ENCODE assay signal across 9 cellular contexts in genomic region chr6:107670792-107671199, GRCh38.
DNase-seq lines count a peak whose midpoint lies in the region; TF ChIP-seq lines count a peak whose summit lies in the region.
"Had no signal": no experiment of that assay in that cellular context is flagged by ENCODE, and none has a peak within 500 bp of the region (broad histone marks: within the 10 kb centered on the region; RNA-seq: fewer than 3 reads in every experiment).

No MANE protein-coding gene starts in this region.

- DNase-seq in GM10266 (ENCODE audit: extremely low spot score), result peak; percentile 20
- peak; percentile 40 for DNase-seq in HCEC 1CT
- peak; percentile 69 for DNase-seq in SK-N-DZ (ENCODE audit: low spot score)
- peak; percentile 69 for DNase-seq in globus pallidus (ENCODE audit: low spot score)
- peak; percentile 78 for DNase-seq in sigmoid colon
- no peak for DNase-seq in ecto neural progenitor cell (ENCODE audit: low spot score)
- no peak for DNase-seq in stimulated activated CD4-positive, alpha-beta T cell treated with anti-CD3 and anti-CD28 coated beads, Interleukin-2, amount 100 ng/mL, for 48 hours
- DNase-seq in osteocyte (ENCODE audit: extremely low spot score, unreplicated experiment), result no peak

- H3K4me3 ChIP-seq in sigmoid colon, result no peak overlapping the region
- H3K4me3 ChIP-seq: SJSA1 had no signal

- H3K27ac Mint-ChIP-seq in osteocyte (ENCODE audit: unreplicated experiment), result no peak overlapping the region

- TF ChIP-seq POLR2A in sigmoid colon (IDR thresholded peaks at IDR 0.05), result no peak

- WGBS in sigmoid colon, 2 donors, result 25 to 48% methylated on average over 9 of the region's 9 CpGs

- H3K9me3 ChIP-seq in sigmoid colon, result no peaks in the 10 kb centered on the region
- H3K9me3 ChIP-seq: SJSA1 had no signal

- H3K36me3 Mint-ChIP-seq in osteocyte (ENCODE audit: unreplicated experiment), result no peaks in the 10 kb centered on the region

- H3K27ac ChIP-seq in sigmoid colon, result no peak overlapping the region
- H3K27ac ChIP-seq: SJSA1 had no signal

- H3K9me3 Mint-ChIP-seq in osteocyte (ENCODE audit: unreplicated experiment), result no peaks in the 10 kb centered on the region

- no peak for TF ChIP-seq EP300 in sigmoid colon (IDR thresholded peaks at IDR 0.05)

- H3K4me1 Mint-ChIP-seq in osteocyte (ENCODE audit: unreplicated experiment), result peaks cover 27% of the 10 kb centered on the region

- TF ChIP-seq CTCF in GM10266 (IDR thresholded peaks at IDR 0.05; ENCODE audit: control insufficient read depth, insufficient read depth, low read depth, missing control alignments) (no peak), sigmoid colon (IDR thresholded peaks at IDR 0.05) (no peak), osteocyte (IDR thresholded peaks at IDR 0.05) (no peak)

- H3K4me3 Mint-ChIP-seq in osteocyte (ENCODE audit: unreplicated experiment), result no peak overlapping the region

- peaks cover 0 to 18% (median 7%) of the 10 kb centered on the region in 4 donors for H3K4me1 ChIP-seq in sigmoid colon

- no peaks in the 10 kb centered on the region for H3K27me3 ChIP-seq in sigmoid colon
- H3K27me3 ChIP-seq: SJSA1 had no signal

- intact Hi-C loops in sigmoid colon (cut with DNase I), result no loop called here

- no peaks in the 10 kb centered on the region for H3K27me3 Mint-ChIP-seq in osteocyte (ENCODE audit: unreplicated experiment)

- H3K36me3 ChIP-seq in sigmoid colon, result no peaks in the 10 kb centered on the region
- H3K36me3 ChIP-seq: SJSA1 had no signal

Comparison
In these comparisons a context has a peak if more than half of its experiments do, and no peak if none do; other contexts are left out.
1. DNase-seq: peak in GM10266 (single experiment), HCEC 1CT (single experiment), SK-N-DZ (single experiment), globus pallidus (single experiment) and sigmoid colon (single experiment); none in ecto neural progenitor cell (single experiment), stimulated activated CD4-positive, alpha-beta T cell treated with anti-CD3 and anti-CD28 coated beads, Interleukin-2, amount 100 ng/mL, for 48 hours (0 of 2) and osteocyte (single experiment).